In the genomic region with DNA sequence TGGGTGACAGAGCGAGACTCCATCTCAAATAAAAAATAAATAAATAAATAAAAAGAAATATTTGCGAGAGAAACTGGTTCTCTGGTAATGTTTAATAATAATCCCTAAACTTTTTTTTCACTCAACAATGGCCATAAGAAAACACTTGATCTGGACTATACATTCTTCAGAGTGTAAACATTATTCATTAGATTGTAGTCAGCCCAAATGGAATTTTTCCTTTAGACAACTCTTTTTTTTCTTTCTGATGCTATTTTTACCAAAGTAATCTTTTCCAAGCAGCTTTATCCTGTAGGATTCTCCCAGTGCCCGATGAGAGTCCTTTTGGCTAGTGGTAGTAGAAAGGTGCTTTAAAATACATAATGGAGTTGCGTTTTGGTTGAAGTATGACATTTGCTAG, we compare ENCODE assay signal across 22 cellular contexts.
"Had no signal": no experiment of that assay in that cellular context is flagged by ENCODE, and none has a peak within 500 bp of the region (broad histone marks: within the 10 kb centered on the region; RNA-seq: fewer than 3 reads in every experiment).

No MANE protein-coding gene starts in this region.

- H3K9me3 ChIP-seq: Peyer's patch had no signal

- H3K27me3 ChIP-seq: brain microvascular endothelial cell, Peyer's patch had no signal

- H3K4me3 ChIP-seq: Peyer's patch had no signal

- H3K9me3 Mint-ChIP-seq: activated CD4-positive, alpha-beta memory T cell treated with anti-CD3 and anti-CD28 coated beads for 36 hours; activated naive CD4-positive, alpha-beta T cell treated with anti-CD3 and anti-CD28 coated beads, Interleukin-2, amount 50 U/mL, for 72 hours; activated naive CD8-positive, alpha-beta T cell treated with anti-CD3 and anti-CD28 coated beads, Interleukin-2, amount 50 U/mL, for 24 hours; activated T-cell treated with anti-CD3 and anti-CD28 coated beads, Interleukin-2, amount 50 U/mL, for 4 hours; T-helper 1 cell treated with Interleukin-12 subunit alpha and Interleukin-12 subunit beta and Interleukin-4 antibody, amounts not matched to agents 30 μg/mL and 1 μg/mL, for 36 hours; WTC11 had no signal

- H3K4me1 Mint-ChIP-seq: activated naive CD8-positive, alpha-beta T cell treated with anti-CD3 and anti-CD28 coated beads, Interleukin-2, amount 50 U/mL, for 24 hours had no signal

- H3K27ac ChIP-seq: brain microvascular endothelial cell, Peyer's patch, RWPE1 had no signal

- H3K27ac Mint-ChIP-seq: activated CD4-positive, alpha-beta memory T cell treated with anti-CD3 and anti-CD28 coated beads for 36 hours; activated naive CD4-positive, alpha-beta T cell treated with anti-CD3 and anti-CD28 coated beads, Interleukin-2, amount 50 U/mL, for 72 hours; activated naive CD8-positive, alpha-beta T cell treated with anti-CD3 and anti-CD28 coated beads, Interleukin-2, amount 50 U/mL, for 24 hours; T-helper 1 cell treated with Interleukin-12 subunit alpha and Interleukin-12 subunit beta and Interleukin-4 antibody, amounts not matched to agents 30 μg/mL and 1 μg/mL, for 36 hours; WTC11 had no signal

- H3K27me3 Mint-ChIP-seq: activated CD4-positive, alpha-beta memory T cell treated with anti-CD3 and anti-CD28 coated beads for 36 hours; activated naive CD8-positive, alpha-beta T cell treated with anti-CD3 and anti-CD28 coated beads, Interleukin-2, amount 50 U/mL, for 24 hours had no signal

- H3K4me1 ChIP-seq: Peyer's patch had no signal

- H3K36me3 ChIP-seq: brain microvascular endothelial cell had no signal

- DNase-seq: activated CD4-positive, alpha-beta memory T cell treated with anti-CD3 and anti-CD28 coated beads for 36 hours; activated CD4-positive, alpha-beta T cell treated with anti-CD3 and anti-CD28 coated beads for 48 hours; activated CD4-positive, CD25-positive, alpha-beta regulatory T cell treated with anti-CD3 and anti-CD28 coated beads, Interleukin-2, amount 50 U/mL, for 72 hours; activated CD8-positive, alpha-beta memory T cell treated with anti-CD3 and anti-CD28 coated beads for 24 hours; activated effector memory CD4-positive, alpha-beta T cell treated with anti-CD3 and anti-CD28 coated beads, Interleukin-2, amount 50 U/mL, for 16 hours; activated naive CD4-positive, alpha-beta T cell treated with Interleukin-2 at 50 U/mL for 16 hours; activated naive CD8-positive, alpha-beta T cell treated with anti-CD3 and anti-CD28 coated beads, Interleukin-2, amount 50 U/mL, for 24 hours; activated T-cell treated with anti-CD3 and anti-CD28 coated beads, Interleukin-2, amount 50 U/mL, for 4 hours; amniotic stem cell; brain microvascular endothelial cell; NCI-H1048; NCI-H146; NCI-H187 treated with DMSO at 0.1 percent for 48 hours; NCI-H2081 treated with DMSO at 0.1 percent for 48 hours; NCI-H446; NCI-H524; Peyer's patch; SHP77 had no signal

- H3K4me3 Mint-ChIP-seq: activated CD4-positive, alpha-beta memory T cell treated with anti-CD3 and anti-CD28 coated beads for 36 hours; activated naive CD8-positive, alpha-beta T cell treated with anti-CD3 and anti-CD28 coated beads, Interleukin-2, amount 50 U/mL, for 24 hours; activated T-cell treated with anti-CD3 and anti-CD28 coated beads, Interleukin-2, amount 50 U/mL, for 4 hours; T-helper 1 cell treated with Interleukin-12 subunit alpha and Interleukin-12 subunit beta and Interleukin-4 antibody, amounts not matched to agents 30 μg/mL and 1 μg/mL, for 36 hours; WTC11 had no signal

- ATAC-seq: activated naive CD4-positive, alpha-beta T cell treated with anti-CD3 and anti-CD28 coated beads, Interleukin-2, amount 50 U/mL, for 72 hours; activated naive CD8-positive, alpha-beta T cell treated with anti-CD3 and anti-CD28 coated beads, Interleukin-2, amount 50 U/mL, for 24 hours; activated T-cell treated with anti-CD3 and anti-CD28 coated beads, Interleukin-2, amount 50 U/mL, for 4 hours; WTC11 had no signal

- H3K36me3 Mint-ChIP-seq: activated naive CD4-positive, alpha-beta T cell treated with anti-CD3 and anti-CD28 coated beads, Interleukin-2, amount 50 U/mL, for 72 hours; WTC11 had no signal
